ENCODE assay signal across 1 cellular context in genomic region chr1:209534496-209535250, GRCh38.
TF ChIP-seq lines count a peak whose summit lies in the region.

No MANE protein-coding gene starts in this region.

TF ChIP-seq in GM12878, 131 proteins besides CTCF, POLR2A, EP300 and RAD21 (continued from another document):
- TF ChIP-seq SPI1 (IDR thresholded peaks at IDR 0.05; ENCODE audit: borderline replicate concordance, insufficient read depth, low read depth, low read length) = peak; percentile 53
